2 cellular contexts compared by ENCODE assay signal in genomic region chr6:141265748-141266647, GRCh38.
TF ChIP-seq lines count a peak whose summit lies in the region.

No MANE protein-coding gene starts in this region.

TF ChIP-seq in IMR-90, 13 proteins besides CTCF, POLR2A, EP300 and RAD21:
- TF ChIP-seq RCOR1 (IDR thresholded peaks at IDR 0.05; ENCODE audit: insufficient replicate concordance, low read length) (no peak), MAFK (IDR thresholded peaks at IDR 0.05; ENCODE audit: low read depth, low read length) (0 out of 2 replicates have a peak, but pooled peaks have one; percentile 8), NFE2L2 (IDR thresholded peaks at IDR 0.05; ENCODE audit: low read depth, low read length) (no peak), BHLHE40 (IDR thresholded peaks at IDR 0.05; ENCODE audit: low read depth, low read length) (no peak)

TF ChIP-seq in SK-N-SH, 30 proteins besides CTCF, POLR2A, EP300 and RAD21:
- TF ChIP-seq RXRA (IDR thresholded peaks at IDR 0.05; ENCODE audit: borderline replicate concordance, low read depth) (no peak), FOXM1 (IDR thresholded peaks at IDR 0.05; ENCODE audit: low read depth) (no peak), RCOR1 (IDR thresholded peaks at IDR 0.05; ENCODE audit: low read length) (no peak), REST (IDR thresholded peaks at IDR 0.05; ENCODE audit: low read depth, low read length) (no peak), POLR2AphosphoS5 (IDR thresholded peaks at IDR 0.05; ENCODE audit: low read depth, low read length) (no peak), YY1 (IDR thresholded peaks at IDR 0.05; ENCODE audit: low read depth) (no peak), MAX (IDR thresholded peaks at IDR 0.05; ENCODE audit: low read depth) (no peak)
TF ChIP-seq in SK-N-SH: peak in this region for 0.
